ENCODE assay signal across 16 cellular contexts in the genomic region with DNA sequence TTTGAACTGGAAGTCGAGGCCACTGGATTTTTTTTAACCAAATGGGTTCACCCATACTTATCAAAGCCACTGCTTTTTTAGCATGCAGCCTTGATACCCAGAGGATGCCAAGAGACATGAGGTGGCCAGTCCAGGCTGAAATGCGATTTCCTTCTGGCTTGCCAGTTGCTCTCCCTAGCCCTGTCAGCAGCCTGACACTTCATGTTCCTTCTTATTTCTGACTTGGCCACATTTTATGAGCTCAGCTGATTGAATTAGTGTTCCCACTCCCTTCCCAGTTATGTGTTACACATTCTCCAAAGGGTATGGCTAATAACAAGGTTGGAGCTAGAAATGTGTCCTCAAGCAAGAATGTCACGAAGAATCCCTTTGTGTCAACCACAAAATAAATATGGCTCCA.
DNase-seq lines count a peak whose midpoint lies in the region; ATAC-seq, FAIRE-seq and TF ChIP-seq lines count a peak whose summit lies in the region.
"Had no signal": no experiment of that assay in that cellular context is flagged by ENCODE, and none has a peak within 500 bp of the region (broad histone marks: within the 10 kb centered on the region; RNA-seq: fewer than 3 reads in every experiment).

No MANE protein-coding gene starts in this region.

- no peaks in the 10 kb centered on the region for H3K9me1 ChIP-seq in IMR-90 (ENCODE audit: insufficient read depth, low read length)

- H2BK120ac ChIP-seq in IMR-90 (ENCODE audit: low read depth, low read length): no peak overlapping the region

- no peak for TF ChIP-seq POLR2A in IMR-90 (IDR thresholded peaks at IDR 0.05; ENCODE audit: low read depth, low read length)
- TF ChIP-seq POLR2A in esophagus muscularis mucosa (IDR thresholded peaks at IDR 0.05; ENCODE audit: low read depth): no peak

- peak; percentile 27 for DNase-seq in AG08395 (ENCODE audit: low spot score)
- peak; percentile 31 for DNase-seq in IMR-90
- DNase-seq in esophagus muscularis mucosa (ENCODE audit: extremely low spot score): peak; percentile 81
- DNase-seq in urothelium cell line (ENCODE audit: low spot score): no peak
- DNase-seq in NCI-H2029 treated with DMSO at 0.1 percent for 48 hours (lab: John Stamatoyannopoulos, UW): no peak
- DNase-seq: 8988T, DMS 273 treated with DMSO at 0.1 percent for 48 hours, GOT3, KBM-7, NCI-H1048, NCI-H2227 treated with DMSO at 0.1 percent for 48 hours, NCI-H524 had no signal

- intact Hi-C loops in IMR-90 (cut with micrococcal nuclease) (no loop called here), esophagus muscularis mucosa (cut with DNase I) (no loop called here)

- H2AK9ac ChIP-seq in IMR-90 (replicated peaks; ENCODE audit: low read depth, low read length, poor library complexity): no peak overlapping the region

- CTCF ChIA-PET in IMR-90 (lab: Yijun Ruan, JAX): no interaction called here

- POLR2A ChIA-PET in IMR-90 (lab: Charles Lee; ENCODE audit: unreplicated experiment): no interaction called here

- no peaks in the 10 kb centered on the region for H3K79me1 ChIP-seq in IMR-90 (ENCODE audit: low read depth in 1 of 2, low read length in 2 of 2)

- H2BK15ac ChIP-seq in IMR-90 (ENCODE audit: low read depth, low read length): no peak overlapping the region

- H3K27me3 ChIP-seq in IMR-90 (ENCODE audit: control insufficient read depth, insufficient read depth, low read length): no peaks in the 10 kb centered on the region
- H3K27me3 ChIP-seq in esophagus muscularis mucosa: no peaks in the 10 kb centered on the region
- H3K27me3 ChIP-seq in neural cell (ENCODE audit: insufficient read depth, low read depth, low read length): no peaks in the 10 kb centered on the region

- in situ Hi-C loops in IMR-90 (cut with MboI; ENCODE audit: low sequenced_read_pairs): no loop called here

- no peak overlapping the region for H3K14ac ChIP-seq in IMR-90 (replicated peaks; ENCODE audit: low read depth, low read length)

- no TSS peak for BruUV-seq in IMR-90 (replicated peaks; lab: Mats Ljungman, UMichigan)

- TF ChIP-seq RAD21 in IMR-90 (IDR thresholded peaks at IDR 0.05; ENCODE audit: low read length) (no peak), neural cell (conservative IDR thresholded peaks at IDR 0.05) (no peak)

- H4K91ac ChIP-seq in IMR-90 (ENCODE audit: insufficient read depth, low read depth, low read length): no peak overlapping the region; the same call in 1 of the 2 replicates

- H3K4me3 ChIP-seq in IMR-90 (ENCODE audit: insufficient read depth, low read depth, low read length): no peak overlapping the region
- no peak overlapping the region for H3K4me3 ChIP-seq in esophagus muscularis mucosa
- no peak overlapping the region for H3K4me3 ChIP-seq in neural cell (ENCODE audit: low read length)

- H4K20me1 ChIP-seq in IMR-90 (ENCODE audit: insufficient read depth, low read length) (no peaks in the 10 kb centered on the region), neural cell (ENCODE audit: insufficient read depth) (no peaks in the 10 kb centered on the region)

- no peak overlapping the region for H4K5ac ChIP-seq in IMR-90 (ENCODE audit: low read depth, low read length)

- no peak overlapping the region for H3K9ac ChIP-seq in IMR-90 (ENCODE audit: low read depth, low read length)
- H3K9ac ChIP-seq in neural cell (ENCODE audit: low read length): peak overlapping the region; percentile 40

- 63% methylated on average over 1 of the region's 3 CpGs; no CpG with 5 or more reads in 1 of the 2 experiments for WGBS in IMR-90 (ENCODE audit: extremely low coverage in 2 of 2, insufficient read length in 1 of 2), 2 experiments
- WGBS in esophagus muscularis mucosa: 89% methylated on average over 3 of the region's 3 CpGs

- no peak overlapping the region for H3K4me2 ChIP-seq in IMR-90 (ENCODE audit: low read depth, low read length)
- no peak overlapping the region for H3K4me2 ChIP-seq in neural cell (ENCODE audit: low read length)

- no peak overlapping the region for H2BK20ac ChIP-seq in IMR-90 (ENCODE audit: low read depth, low read length)

- FAIRE-seq in urothelium cell line (lab: Jason Lieb, UNC): no peak

- H3K18ac ChIP-seq in IMR-90 (ENCODE audit: low read depth, low read length): no peak overlapping the region

- H3K4ac ChIP-seq in IMR-90 (ENCODE audit: low read depth, low read length): no peak overlapping the region

- H2AK5ac ChIP-seq in IMR-90 (ENCODE audit: low read depth, low read length): no peak overlapping the region

- no peak overlapping the region for H3K23ac ChIP-seq in IMR-90 (ENCODE audit: low read depth, low read length)

- no peak for TF ChIP-seq CTCF in IMR-90 (conservative IDR thresholded peaks at IDR 0.05; ENCODE audit: low read depth, low read length)
- no peak for TF ChIP-seq CTCF in esophagus muscularis mucosa (IDR thresholded peaks at IDR 0.05)
- no peak for TF ChIP-seq CTCF in neural cell (IDR thresholded peaks at IDR 0.05; ENCODE audit: poor library complexity, severe bottlenecking)

- H3K36me3 ChIP-seq in IMR-90 (ENCODE audit: control insufficient read depth, insufficient read depth, low read length) (no peaks in the 10 kb centered on the region), esophagus muscularis mucosa (no peaks in the 10 kb centered on the region), neural cell (ENCODE audit: insufficient read depth, low read length) (no peaks in the 10 kb centered on the region)

- H3K9me2 ChIP-seq in neural cell (ENCODE audit: insufficient read depth, low read length): no peaks in the 10 kb centered on the region

- H3K27ac ChIP-seq in IMR-90 (ENCODE audit: insufficient read depth, low read length) (no peak overlapping the region), esophagus muscularis mucosa (replicated peaks in 1 of 4) (no peak overlapping the region), neural cell (ENCODE audit: low read length) (peak overlapping the region; percentile 45)

- H3K56ac ChIP-seq in IMR-90 (ENCODE audit: extremely low read depth, insufficient read depth, low read length): no peak overlapping the region

- no peak overlapping the region for H2BK5ac ChIP-seq in IMR-90 (ENCODE audit: low read depth, low read length, poor library complexity, severe bottlenecking)

- no peak for TF ChIP-seq EP300 in esophagus muscularis mucosa (IDR thresholded peaks at IDR 0.05)
- no peak for TF ChIP-seq EP300 in neural cell (conservative IDR thresholded peaks at IDR 0.05; ENCODE audit: poor library complexity, severe bottlenecking)

- H2AFZ ChIP-seq in IMR-90 (replicated peaks; ENCODE audit: low read length, poor library complexity) (no peak overlapping the region), neural cell (ENCODE audit: low read depth, low read length) (peak overlapping the region; percentile 27)

- dilution Hi-C loops in IMR-90 (cut with HindIII; ENCODE audit: low sequenced_read_pairs, unreplicated experiment): no loop called here

- H3K9me3 ChIP-seq in IMR-90 (ENCODE audit: control insufficient read depth, insufficient read depth, low read length) (no peaks in the 10 kb centered on the region), esophagus muscularis mucosa (no peaks in the 10 kb centered on the region), neural cell (ENCODE audit: low read length) (no peaks in the 10 kb centered on the region)

- H3K4me1 ChIP-seq in IMR-90 (ENCODE audit: control insufficient read depth, insufficient read depth, low read length): peaks cover 3% of the 10 kb centered on the region; the same call in 1 of the 2 replicates
- no peaks in the 10 kb centered on the region for H3K4me1 ChIP-seq in esophagus muscularis mucosa

- no peaks in the 10 kb centered on the region for H3F3A ChIP-seq in neural cell (ENCODE audit: insufficient read depth, low read length, poor library complexity, severe bottlenecking)

- ATAC-seq in IMR-90 (ENCODE audit: low read depth): no peak; the same call in 1 of the 2 replicates
- ATAC-seq in GM19328 (IDR thresholded peaks at IDR 0.05; ENCODE audit: unreplicated experiment): no peak
- ATAC-seq in HG03439 (IDR thresholded peaks at IDR 0.05; ENCODE audit: unreplicated experiment): no peak
- ATAC-seq: Panc1 had no signal

- no peaks in the 10 kb centered on the region for H3K79me2 ChIP-seq in neural cell (replicated peaks; ENCODE audit: insufficient read depth, low read length)

- no peak overlapping the region for H4K8ac ChIP-seq in IMR-90 (ENCODE audit: low read depth in 2 of 2, low read length in 2 of 2)

TF ChIP-seq in IMR-90, 13 proteins besides CTCF, POLR2A, EP300 and RAD21:
- TF ChIP-seq NFE2L2 (IDR thresholded peaks at IDR 0.05; ENCODE audit: low read depth, low read length): no peak

TF ChIP-seq in neural cell, 6 proteins besides CTCF, POLR2A, EP300 and RAD21:
- TF ChIP-seq TAF1 (IDR thresholded peaks at IDR 0.05; ENCODE audit: low read depth) (no peak), EZH2 (IDR thresholded peaks at IDR 0.05; ENCODE audit: borderline replicate concordance, insufficient read depth, low read length, poor library complexity, severe bottlenecking) (no peak), POLR2AphosphoS5 (IDR thresholded peaks at IDR 0.05) (no peak), MXI1 (conservative IDR thresholded peaks at IDR 0.05; ENCODE audit: poor library complexity, severe bottlenecking) (no peak), SMC3 (conservative IDR thresholded peaks at IDR 0.05; ENCODE audit: poor library complexity) (no peak)
- TF ChIP-seq, protein P1, sequence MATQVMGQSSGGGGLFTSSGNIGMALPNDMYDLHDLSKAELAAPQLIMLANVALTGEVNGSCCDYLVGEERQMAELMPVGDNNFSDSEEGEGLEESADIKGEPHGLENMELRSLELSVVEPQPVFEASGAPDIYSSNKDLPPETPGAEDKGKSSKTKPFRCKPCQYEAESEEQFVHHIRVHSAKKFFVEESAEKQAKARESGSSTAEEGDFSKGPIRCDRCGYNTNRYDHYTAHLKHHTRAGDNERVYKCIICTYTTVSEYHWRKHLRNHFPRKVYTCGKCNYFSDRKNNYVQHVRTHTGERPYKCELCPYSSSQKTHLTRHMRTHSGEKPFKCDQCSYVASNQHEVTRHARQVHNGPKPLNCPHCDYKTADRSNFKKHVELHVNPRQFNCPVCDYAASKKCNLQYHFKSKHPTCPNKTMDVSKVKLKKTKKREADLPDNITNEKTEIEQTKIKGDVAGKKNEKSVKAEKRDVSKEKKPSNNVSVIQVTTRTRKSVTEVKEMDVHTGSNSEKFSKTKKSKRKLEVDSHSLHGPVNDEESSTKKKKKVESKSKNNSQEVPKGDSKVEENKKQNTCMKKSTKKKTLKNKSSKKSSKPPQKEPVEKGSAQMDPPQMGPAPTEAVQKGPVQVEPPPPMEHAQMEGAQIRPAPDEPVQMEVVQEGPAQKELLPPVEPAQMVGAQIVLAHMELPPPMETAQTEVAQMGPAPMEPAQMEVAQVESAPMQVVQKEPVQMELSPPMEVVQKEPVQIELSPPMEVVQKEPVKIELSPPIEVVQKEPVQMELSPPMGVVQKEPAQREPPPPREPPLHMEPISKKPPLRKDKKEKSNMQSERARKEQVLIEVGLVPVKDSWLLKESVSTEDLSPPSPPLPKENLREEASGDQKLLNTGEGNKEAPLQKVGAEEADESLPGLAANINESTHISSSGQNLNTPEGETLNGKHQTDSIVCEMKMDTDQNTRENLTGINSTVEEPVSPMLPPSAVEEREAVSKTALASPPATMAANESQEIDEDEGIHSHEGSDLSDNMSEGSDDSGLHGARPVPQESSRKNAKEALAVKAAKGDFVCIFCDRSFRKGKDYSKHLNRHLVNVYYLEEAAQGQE (IDR thresholded peaks at IDR 0.05; ENCODE audit: borderline replicate concordance): no peak

Comparison
In these comparisons a context has a peak if more than half of its experiments do, and no peak if none do; other contexts are left out.
1. DNase-seq: peak in AG08395 (single experiment), IMR-90 (single experiment) and esophagus muscularis mucosa (single experiment); none in urothelium cell line (single experiment) and NCI-H2029 treated with DMSO at 0.1 percent for 48 hours (single experiment).